In the genomic region with DNA sequence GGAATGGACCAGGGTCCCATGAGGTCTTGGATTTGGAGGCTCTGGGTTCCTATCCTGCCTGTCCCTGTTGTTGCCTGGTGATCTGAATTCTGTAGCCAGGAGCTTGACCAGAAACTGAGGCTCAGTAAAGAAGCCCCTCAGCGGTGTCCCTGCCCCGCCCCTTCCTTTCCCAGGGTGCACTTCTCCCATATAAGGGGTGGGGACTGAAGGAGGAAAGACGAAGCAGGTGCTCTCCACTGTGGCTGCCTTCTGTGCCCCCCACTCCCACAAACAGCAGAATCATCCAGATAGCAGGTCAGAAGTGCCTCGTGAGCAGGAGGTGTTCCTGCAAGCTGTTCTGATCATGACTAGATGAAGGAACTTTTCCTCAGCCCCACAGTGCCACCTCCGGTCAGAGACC, we compare ENCODE assay signal across 23 cellular contexts.
"Had no signal": no experiment of that assay in that cellular context is flagged by ENCODE, and none has a peak within 500 bp of the region (broad histone marks: within the 10 kb centered on the region; RNA-seq: fewer than 3 reads in every experiment).

No MANE protein-coding gene starts in this region.

- DNase-seq: cortex of kidney; dorsolateral prefrontal cortex; effector CD8-positive, alpha-beta T cell; gastrocnemius medialis; heart right ventricle; hypothalamus; kidney glomerular epithelial cell; mesendoderm; mucosa of descending colon; naive thymus-derived CD8-positive, alpha-beta T cell; nucleus accumbens; ovary; small intestine; stimulated activated CD4-positive, alpha-beta T cell treated with anti-CD3 and anti-CD28 coated beads, Interleukin-12 subunit alpha, Interleukin-12 subunit beta, amount 100 ng/mL, for 4 hours; stimulated activated naive CD4-positive, alpha-beta T cell; stomach; substantia nigra; transverse colon had no signal

- FAIRE-seq: islet of Langerhans, small intestine had no signal

- H3K27ac ChIP-seq: dorsolateral prefrontal cortex, gastrocnemius medialis, heart right ventricle, ovary, right atrium auricular region, stomach, thoracic aorta, transverse colon had no signal

- ATAC-seq: esophagus mucosa; gastrocnemius medialis; heart right ventricle; mucosa of descending colon; naive thymus-derived CD8-positive, alpha-beta T cell had no signal

- H3K27ac Mint-ChIP-seq: naive thymus-derived CD8-positive, alpha-beta T cell had no signal

- H3K4me1 ChIP-seq: gastrocnemius medialis, heart right ventricle, right atrium auricular region, stomach, transverse colon had no signal

- H3K36me3 Mint-ChIP-seq: naive thymus-derived CD8-positive, alpha-beta T cell had no signal

- H3K4me1 Mint-ChIP-seq: naive thymus-derived CD8-positive, alpha-beta T cell had no signal

- H3K36me3 ChIP-seq: gastrocnemius medialis, heart right ventricle, ovary, right atrium auricular region, stomach, thoracic aorta, transverse colon had no signal

- H3K27me3 ChIP-seq: gastrocnemius medialis, ovary, right atrium auricular region, transverse colon had no signal

- H3K9me3 ChIP-seq: gastrocnemius medialis, heart right ventricle, mucosa of descending colon, ovary, right atrium auricular region, stomach, thoracic aorta, transverse colon had no signal

- H3K9me3 Mint-ChIP-seq: neural crest cell had no signal

- H3K4me3 Mint-ChIP-seq: naive thymus-derived CD8-positive, alpha-beta T cell; neural crest cell had no signal

- H3K4me3 ChIP-seq: dorsolateral prefrontal cortex, gastrocnemius medialis, heart right ventricle, mucosa of descending colon, ovary, right atrium auricular region, stomach, thoracic aorta, transverse colon had no signal
